Comparison of ENCODE assay signal across 1 cellular context in the genomic region with DNA sequence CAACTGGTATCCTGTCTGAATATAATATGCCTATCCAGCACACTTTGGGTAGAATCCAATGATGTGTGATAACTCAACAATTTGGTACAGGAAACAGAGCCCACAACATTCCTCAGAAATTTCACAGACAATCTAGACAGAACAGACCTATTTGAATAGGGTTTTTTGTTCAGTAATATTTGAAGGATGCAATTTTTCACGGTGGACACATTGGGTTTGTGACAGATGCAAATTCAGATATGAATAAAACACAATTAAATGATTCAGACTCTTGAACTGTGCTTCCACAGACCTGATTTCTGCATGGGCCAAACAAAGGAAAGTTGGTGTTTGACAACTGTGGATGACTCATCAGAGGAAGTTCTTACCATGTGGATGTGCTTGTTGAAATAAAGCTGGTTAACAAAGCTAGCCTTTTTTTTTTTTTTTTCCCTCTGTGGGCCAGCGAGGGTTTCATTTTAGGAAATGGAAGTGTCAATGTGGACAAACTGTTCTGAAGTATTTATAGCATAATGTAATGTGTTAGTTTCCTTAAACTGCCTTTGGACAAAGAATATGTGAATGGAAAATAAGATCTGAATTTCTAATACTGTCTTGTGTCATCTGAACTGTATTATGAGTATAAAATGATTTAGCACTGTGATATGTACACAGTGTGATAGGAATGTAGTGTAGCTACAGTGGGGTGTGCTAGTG.
TF ChIP-seq lines count a peak whose summit lies in the region.

No MANE protein-coding gene starts in this region.

TF ChIP-seq in HepG2, 621 proteins besides CTCF, POLR2A, EP300 and RAD21 (continued from another document and continues in another):
- TF ChIP-seq, protein P1, sequence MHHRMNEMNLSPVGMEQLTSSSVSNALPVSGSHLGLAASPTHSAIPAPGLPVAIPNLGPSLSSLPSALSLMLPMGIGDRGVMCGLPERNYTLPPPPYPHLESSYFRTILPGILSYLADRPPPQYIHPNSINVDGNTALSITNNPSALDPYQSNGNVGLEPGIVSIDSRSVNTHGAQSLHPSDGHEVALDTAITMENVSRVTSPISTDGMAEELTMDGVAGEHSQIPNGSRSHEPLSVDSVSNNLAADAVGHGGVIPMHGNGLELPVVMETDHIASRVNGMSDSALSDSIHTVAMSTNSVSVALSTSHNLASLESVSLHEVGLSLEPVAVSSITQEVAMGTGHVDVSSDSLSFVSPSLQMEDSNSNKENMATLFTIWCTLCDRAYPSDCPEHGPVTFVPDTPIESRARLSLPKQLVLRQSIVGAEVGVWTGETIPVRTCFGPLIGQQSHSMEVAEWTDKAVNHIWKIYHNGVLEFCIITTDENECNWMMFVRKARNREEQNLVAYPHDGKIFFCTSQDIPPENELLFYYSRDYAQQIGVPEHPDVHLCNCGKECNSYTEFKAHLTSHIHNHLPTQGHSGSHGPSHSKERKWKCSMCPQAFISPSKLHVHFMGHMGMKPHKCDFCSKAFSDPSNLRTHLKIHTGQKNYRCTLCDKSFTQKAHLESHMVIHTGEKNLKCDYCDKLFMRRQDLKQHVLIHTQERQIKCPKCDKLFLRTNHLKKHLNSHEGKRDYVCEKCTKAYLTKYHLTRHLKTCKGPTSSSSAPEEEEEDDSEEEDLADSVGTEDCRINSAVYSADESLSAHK (CRISPR knock-in tag; IDR thresholded peaks at IDR 0.05; ENCODE audit: borderline replicate concordance) = no peak
- TF ChIP-seq, protein P2, sequence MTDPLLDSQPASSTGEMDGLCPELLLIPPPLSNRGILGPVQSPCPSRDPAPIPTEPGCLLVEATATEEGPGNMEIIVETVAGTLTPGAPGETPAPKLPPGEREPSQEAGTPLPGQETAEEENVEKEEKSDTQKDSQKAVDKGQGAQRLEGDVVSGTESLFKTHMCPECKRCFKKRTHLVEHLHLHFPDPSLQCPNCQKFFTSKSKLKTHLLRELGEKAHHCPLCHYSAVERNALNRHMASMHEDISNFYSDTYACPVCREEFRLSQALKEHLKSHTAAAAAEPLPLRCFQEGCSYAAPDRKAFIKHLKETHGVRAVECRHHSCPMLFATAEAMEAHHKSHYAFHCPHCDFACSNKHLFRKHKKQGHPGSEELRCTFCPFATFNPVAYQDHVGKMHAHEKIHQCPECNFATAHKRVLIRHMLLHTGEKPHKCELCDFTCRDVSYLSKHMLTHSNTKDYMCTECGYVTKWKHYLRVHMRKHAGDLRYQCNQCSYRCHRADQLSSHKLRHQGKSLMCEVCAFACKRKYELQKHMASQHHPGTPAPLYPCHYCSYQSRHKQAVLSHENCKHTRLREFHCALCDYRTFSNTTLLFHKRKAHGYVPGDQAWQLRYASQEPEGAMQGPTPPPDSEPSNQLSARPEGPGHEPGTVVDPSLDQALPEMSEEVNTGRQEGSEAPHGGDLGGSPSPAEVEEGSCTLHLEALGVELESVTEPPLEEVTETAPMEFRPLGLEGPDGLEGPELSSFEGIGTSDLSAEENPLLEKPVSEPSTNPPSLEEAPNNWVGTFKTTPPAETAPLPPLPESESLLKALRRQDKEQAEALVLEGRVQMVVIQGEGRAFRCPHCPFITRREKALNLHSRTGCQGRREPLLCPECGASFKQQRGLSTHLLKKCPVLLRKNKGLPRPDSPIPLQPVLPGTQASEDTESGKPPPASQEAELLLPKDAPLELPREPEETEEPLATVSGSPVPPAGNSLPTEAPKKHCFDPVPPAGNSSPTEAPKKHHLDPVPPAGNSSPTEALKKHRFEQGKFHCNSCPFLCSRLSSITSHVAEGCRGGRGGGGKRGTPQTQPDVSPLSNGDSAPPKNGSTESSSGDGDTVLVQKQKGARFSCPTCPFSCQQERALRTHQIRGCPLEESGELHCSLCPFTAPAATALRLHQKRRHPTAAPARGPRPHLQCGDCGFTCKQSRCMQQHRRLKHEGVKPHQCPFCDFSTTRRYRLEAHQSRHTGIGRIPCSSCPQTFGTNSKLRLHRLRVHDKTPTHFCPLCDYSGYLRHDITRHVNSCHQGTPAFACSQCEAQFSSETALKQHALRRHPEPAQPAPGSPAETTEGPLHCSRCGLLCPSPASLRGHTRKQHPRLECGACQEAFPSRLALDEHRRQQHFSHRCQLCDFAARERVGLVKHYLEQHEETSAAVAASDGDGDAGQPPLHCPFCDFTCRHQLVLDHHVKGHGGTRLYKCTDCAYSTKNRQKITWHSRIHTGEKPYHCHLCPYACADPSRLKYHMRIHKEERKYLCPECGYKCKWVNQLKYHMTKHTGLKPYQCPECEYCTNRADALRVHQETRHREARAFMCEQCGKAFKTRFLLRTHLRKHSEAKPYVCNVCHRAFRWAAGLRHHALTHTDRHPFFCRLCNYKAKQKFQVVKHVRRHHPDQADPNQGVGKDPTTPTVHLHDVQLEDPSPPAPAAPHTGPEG (CRISPR knock-in tag; IDR thresholded peaks at IDR 0.05) = no peak
- TF ChIP-seq, protein P3, sequence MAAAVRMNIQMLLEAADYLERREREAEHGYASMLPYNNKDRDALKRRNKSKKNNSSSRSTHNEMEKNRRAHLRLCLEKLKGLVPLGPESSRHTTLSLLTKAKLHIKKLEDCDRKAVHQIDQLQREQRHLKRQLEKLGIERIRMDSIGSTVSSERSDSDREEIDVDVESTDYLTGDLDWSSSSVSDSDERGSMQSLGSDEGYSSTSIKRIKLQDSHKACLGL (CRISPR knock-in tag; IDR thresholded peaks at IDR 0.05) = no peak
- TF ChIP-seq PPARG (CRISPR knock-in tag; conservative IDR thresholded peaks at IDR 0.05) = peak; percentile 41; the same call in 1 of the 2 replicates
- TF ChIP-seq, protein P4, sequence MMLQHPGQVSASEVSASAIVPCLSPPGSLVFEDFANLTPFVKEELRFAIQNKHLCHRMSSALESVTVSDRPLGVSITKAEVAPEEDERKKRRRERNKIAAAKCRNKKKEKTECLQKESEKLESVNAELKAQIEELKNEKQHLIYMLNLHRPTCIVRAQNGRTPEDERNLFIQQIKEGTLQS (CRISPR knock-in tag; IDR thresholded peaks at IDR 0.05) = peak; percentile 78
- TF ChIP-seq NKX3-1 (CRISPR knock-in tag; IDR thresholded peaks at IDR 0.05) = no peak
- TF ChIP-seq RBM22 (optimal IDR thresholded peaks at IDR 0.05; ENCODE audit: low read length) = peak; percentile 39
- no peak for TF ChIP-seq HNRNPLL (IDR thresholded peaks at IDR 0.05; ENCODE audit: low read depth, low read length, poor library complexity, severe bottlenecking)
- TF ChIP-seq JUND (CRISPR knock-in tag; IDR thresholded peaks at IDR 0.05) = peak; percentile 85; the same call in 1 of the 2 replicates
- TF ChIP-seq POGZ (CRISPR knock-in tag; IDR thresholded peaks at IDR 0.05) = peak; percentile 67; the same call in 1 of the 2 replicates
- TF ChIP-seq, protein P5, sequence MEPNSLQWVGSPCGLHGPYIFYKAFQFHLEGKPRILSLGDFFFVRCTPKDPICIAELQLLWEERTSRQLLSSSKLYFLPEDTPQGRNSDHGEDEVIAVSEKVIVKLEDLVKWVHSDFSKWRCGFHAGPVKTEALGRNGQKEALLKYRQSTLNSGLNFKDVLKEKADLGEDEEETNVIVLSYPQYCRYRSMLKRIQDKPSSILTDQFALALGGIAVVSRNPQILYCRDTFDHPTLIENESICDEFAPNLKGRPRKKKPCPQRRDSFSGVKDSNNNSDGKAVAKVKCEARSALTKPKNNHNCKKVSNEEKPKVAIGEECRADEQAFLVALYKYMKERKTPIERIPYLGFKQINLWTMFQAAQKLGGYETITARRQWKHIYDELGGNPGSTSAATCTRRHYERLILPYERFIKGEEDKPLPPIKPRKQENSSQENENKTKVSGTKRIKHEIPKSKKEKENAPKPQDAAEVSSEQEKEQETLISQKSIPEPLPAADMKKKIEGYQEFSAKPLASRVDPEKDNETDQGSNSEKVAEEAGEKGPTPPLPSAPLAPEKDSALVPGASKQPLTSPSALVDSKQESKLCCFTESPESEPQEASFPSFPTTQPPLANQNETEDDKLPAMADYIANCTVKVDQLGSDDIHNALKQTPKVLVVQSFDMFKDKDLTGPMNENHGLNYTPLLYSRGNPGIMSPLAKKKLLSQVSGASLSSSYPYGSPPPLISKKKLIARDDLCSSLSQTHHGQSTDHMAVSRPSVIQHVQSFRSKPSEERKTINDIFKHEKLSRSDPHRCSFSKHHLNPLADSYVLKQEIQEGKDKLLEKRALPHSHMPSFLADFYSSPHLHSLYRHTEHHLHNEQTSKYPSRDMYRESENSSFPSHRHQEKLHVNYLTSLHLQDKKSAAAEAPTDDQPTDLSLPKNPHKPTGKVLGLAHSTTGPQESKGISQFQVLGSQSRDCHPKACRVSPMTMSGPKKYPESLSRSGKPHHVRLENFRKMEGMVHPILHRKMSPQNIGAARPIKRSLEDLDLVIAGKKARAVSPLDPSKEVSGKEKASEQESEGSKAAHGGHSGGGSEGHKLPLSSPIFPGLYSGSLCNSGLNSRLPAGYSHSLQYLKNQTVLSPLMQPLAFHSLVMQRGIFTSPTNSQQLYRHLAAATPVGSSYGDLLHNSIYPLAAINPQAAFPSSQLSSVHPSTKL (CRISPR knock-in tag; IDR thresholded peaks at IDR 0.05) = peak; percentile 83
- TF ChIP-seq MXI1 (IDR thresholded peaks at IDR 0.05; ENCODE audit: borderline replicate concordance, low read depth, low read length) = peak; percentile 65; the same call in 1 of the 3 replicates
- no peak for TF ChIP-seq FOXM1 (CRISPR knock-in tag; IDR thresholded peaks at IDR 0.05)
- TF ChIP-seq NFYC (CRISPR knock-in tag; IDR thresholded peaks at IDR 0.05) = no peak
- no peak for TF ChIP-seq FOXK2 (IDR thresholded peaks at IDR 0.05)
- TF ChIP-seq, protein P6, sequence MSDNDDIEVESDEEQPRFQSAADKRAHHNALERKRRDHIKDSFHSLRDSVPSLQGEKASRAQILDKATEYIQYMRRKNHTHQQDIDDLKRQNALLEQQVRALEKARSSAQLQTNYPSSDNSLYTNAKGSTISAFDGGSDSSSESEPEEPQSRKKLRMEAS (IDR thresholded peaks at IDR 0.05) = peak; percentile 57; the same call in 1 of the 2 replicates
- TF ChIP-seq GATAD2A (CRISPR knock-in tag; IDR thresholded peaks at IDR 0.05) = peak; percentile 74
- peak; percentile 46; the same call in 1 of the 2 replicates for TF ChIP-seq NFIC (IDR thresholded peaks at IDR 0.05; ENCODE audit: low read length)
- TF ChIP-seq ZFY (CRISPR knock-in tag; IDR thresholded peaks at IDR 0.05) = no peak
- TF ChIP-seq MEIS2 (CRISPR knock-in tag; IDR thresholded peaks at IDR 0.05) = no peak
- TF ChIP-seq ZNF331 (CRISPR knock-in tag; IDR thresholded peaks at IDR 0.05) = no peak
- TF ChIP-seq CEBPG (CRISPR knock-in tag; IDR thresholded peaks at IDR 0.05) = peak; percentile 30; the same call in 1 of the 2 replicates
- no peak for TF ChIP-seq PHF5A (CRISPR knock-in tag; IDR thresholded peaks at IDR 0.05; ENCODE audit: low read depth, unreplicated experiment)
- TF ChIP-seq GATA4 (IDR thresholded peaks at IDR 0.05; ENCODE audit: borderline replicate concordance, low read depth) = no peak
- no peak for TF ChIP-seq ZNF749 (CRISPR knock-in tag; IDR thresholded peaks at IDR 0.05; ENCODE audit: borderline replicate concordance)
- 0 out of 2 replicates have a peak, but pooled peaks have one; percentile 35 for TF ChIP-seq ZNF644 (CRISPR knock-in tag; IDR thresholded peaks at IDR 0.05; ENCODE audit: low read depth)
- TF ChIP-seq, protein P7, sequence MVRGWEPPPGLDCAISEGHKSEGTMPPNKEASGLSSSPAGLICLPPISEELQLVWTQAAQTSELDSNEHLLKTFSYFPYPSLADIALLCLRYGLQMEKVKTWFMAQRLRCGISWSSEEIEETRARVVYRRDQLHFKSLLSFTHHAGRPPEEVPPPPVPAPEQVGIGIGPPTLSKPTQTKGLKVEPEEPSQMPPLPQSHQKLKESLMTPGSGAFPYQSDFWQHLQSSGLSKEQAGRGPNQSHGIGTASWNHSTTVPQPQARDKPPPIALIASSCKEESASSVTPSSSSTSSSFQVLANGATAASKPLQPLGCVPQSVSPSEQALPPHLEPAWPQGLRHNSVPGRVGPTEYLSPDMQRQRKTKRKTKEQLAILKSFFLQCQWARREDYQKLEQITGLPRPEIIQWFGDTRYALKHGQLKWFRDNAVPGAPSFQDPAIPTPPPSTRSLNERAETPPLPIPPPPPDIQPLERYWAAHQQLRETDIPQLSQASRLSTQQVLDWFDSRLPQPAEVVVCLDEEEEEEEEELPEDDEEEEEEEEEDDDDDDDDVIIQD (CRISPR knock-in tag; IDR thresholded peaks at IDR 0.05; ENCODE audit: low read depth) = peak; percentile 89
- TF ChIP-seq, protein P8, sequence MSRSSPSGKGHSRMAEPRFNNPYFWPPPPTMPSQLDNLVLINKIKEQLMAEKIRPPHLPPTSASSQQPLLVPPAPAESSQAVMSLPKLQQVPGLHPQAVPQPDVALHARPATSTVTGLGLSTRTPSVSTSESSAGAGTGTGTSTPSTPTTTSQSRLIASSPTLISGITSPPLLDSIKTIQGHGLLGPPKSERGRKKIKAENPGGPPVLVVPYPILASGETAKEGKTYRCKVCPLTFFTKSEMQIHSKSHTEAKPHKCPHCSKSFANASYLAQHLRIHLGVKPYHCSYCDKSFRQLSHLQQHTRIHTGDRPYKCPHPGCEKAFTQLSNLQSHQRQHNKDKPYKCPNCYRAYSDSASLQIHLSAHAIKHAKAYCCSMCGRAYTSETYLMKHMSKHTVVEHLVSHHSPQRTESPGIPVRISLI (CRISPR knock-in tag; IDR thresholded peaks at IDR 0.05; ENCODE audit: borderline replicate concordance) = peak; percentile 91; the same call in 1 of the 2 replicates
- TF ChIP-seq, protein P9, sequence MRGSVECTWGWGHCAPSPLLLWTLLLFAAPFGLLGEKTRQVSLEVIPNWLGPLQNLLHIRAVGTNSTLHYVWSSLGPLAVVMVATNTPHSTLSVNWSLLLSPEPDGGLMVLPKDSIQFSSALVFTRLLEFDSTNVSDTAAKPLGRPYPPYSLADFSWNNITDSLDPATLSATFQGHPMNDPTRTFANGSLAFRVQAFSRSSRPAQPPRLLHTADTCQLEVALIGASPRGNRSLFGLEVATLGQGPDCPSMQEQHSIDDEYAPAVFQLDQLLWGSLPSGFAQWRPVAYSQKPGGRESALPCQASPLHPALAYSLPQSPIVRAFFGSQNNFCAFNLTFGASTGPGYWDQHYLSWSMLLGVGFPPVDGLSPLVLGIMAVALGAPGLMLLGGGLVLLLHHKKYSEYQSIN (CRISPR knock-in tag; IDR thresholded peaks at IDR 0.05; ENCODE audit: borderline replicate concordance) = no peak
- TF ChIP-seq EEA1 (CRISPR knock-in tag; IDR thresholded peaks at IDR 0.05; ENCODE audit: borderline replicate concordance) = no peak
- TF ChIP-seq ZNF570 (CRISPR knock-in tag; IDR thresholded peaks at IDR 0.05; ENCODE audit: borderline replicate concordance) = no peak
- TF ChIP-seq TP53 (CRISPR knock-in tag; conservative IDR thresholded peaks at IDR 0.05) = no peak
- TF ChIP-seq ZNF337 (CRISPR knock-in tag; IDR thresholded peaks at IDR 0.05; ENCODE audit: borderline replicate concordance, low read depth) = no peak
- peak; percentile 97 for TF ChIP-seq FOSL2 (CRISPR knock-in tag; IDR thresholded peaks at IDR 0.05)
- no peak for TF ChIP-seq IKZF1 (IDR thresholded peaks at IDR 0.05)
- TF ChIP-seq FOXA3 (CRISPR knock-in tag; IDR thresholded peaks at IDR 0.05) = peak; percentile 69
